In the genomic region with DNA sequence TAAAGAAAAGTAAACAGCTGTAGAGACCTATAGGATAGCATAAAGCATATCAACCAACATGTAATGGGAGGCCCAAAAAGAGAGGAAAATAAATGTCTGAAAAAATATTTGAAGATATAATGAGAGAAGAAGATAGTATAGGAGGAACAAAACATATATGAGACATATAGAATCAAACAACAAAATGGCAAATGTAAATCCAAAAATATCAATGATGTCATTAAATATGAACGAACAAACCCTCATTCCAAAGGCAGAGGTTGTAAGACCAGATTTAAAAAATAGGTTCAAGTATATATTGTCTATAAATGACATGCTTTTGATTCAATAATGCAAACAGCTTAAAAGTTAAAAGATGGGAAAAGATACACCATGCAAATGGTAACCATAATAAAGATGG, we compare ENCODE assay signal across 8 cellular contexts.
"Had no signal": no experiment of that assay in that cellular context is flagged by ENCODE, and none has a peak within 500 bp of the region (broad histone marks: within the 10 kb centered on the region; RNA-seq: fewer than 3 reads in every experiment).

No MANE protein-coding gene starts in this region.

- ATAC-seq: GM12878 had no signal

- H3K4me3 ChIP-seq: GM12878 had no signal

- DNase-seq: GDM1, GF-D8 had no signal

- FAIRE-seq: G401.6, GM12878, GM12891, GM12892, GM18507, GM19239 had no signal
